In genomic region chr18:24657461-24657860, GRCh38 we compare ENCODE assay signal across 18 cellular contexts.
A peak's percentile ranks its signal among the peaks of the same experiment; 100 is the strongest.
DNase-seq lines count a peak whose midpoint lies in the region; ATAC-seq and TF ChIP-seq lines count a peak whose summit lies in the region.
"Had no signal": no experiment of that assay in that cellular context is flagged by ENCODE, and none has a peak within 500 bp of the region (broad histone marks: within the 10 kb centered on the region; RNA-seq: fewer than 3 reads in every experiment).

No MANE protein-coding gene starts in this region.

- H3K36me3 ChIP-seq in IMR-90 (ENCODE audit: control insufficient read depth, insufficient read depth, low read length), result no peaks in the 10 kb centered on the region

- intact Hi-C loops in IMR-90 (cut with micrococcal nuclease), result no loop called here

- H4K91ac ChIP-seq in IMR-90 (ENCODE audit: insufficient read depth, low read depth, low read length), result peak overlapping the region; percentile 90

- H2BK15ac ChIP-seq in IMR-90 (ENCODE audit: low read depth, low read length), result peak overlapping the region; percentile 63; the same call in 2 of the 3 replicates

- no peaks in the 10 kb centered on the region for H3K27me3 Mint-ChIP-seq in WTC11 (ENCODE audit: low read depth)
- no peaks in the 10 kb centered on the region for H3K27me3 Mint-ChIP-seq in nephron (ENCODE audit: low read depth)
- peaks cover 2% of the 10 kb centered on the region for H3K27me3 Mint-ChIP-seq in activated CD8-positive, alpha-beta T cell treated with anti-CD3 and anti-CD28 coated beads, Interleukin-2, amount 10 ng/mL, durations not matched to agents 7 days and 5 days (ENCODE audit: low read depth)

- no peaks in the 10 kb centered on the region for H4K20me1 ChIP-seq in IMR-90 (ENCODE audit: insufficient read depth, low read length)

- H3K27me3 ChIP-seq in IMR-90 (ENCODE audit: control insufficient read depth, insufficient read depth, low read length), result peaks cover under 1% of the 10 kb centered on the region

- H3K9ac ChIP-seq in IMR-90 (ENCODE audit: low read depth, low read length), result 0 out of 2 replicates have a peak overlapping the region, but pooled peaks have one; percentile 9

- TF ChIP-seq POLR2A in IMR-90 (IDR thresholded peaks at IDR 0.05; ENCODE audit: low read depth, low read length), result no peak

- H2AFZ ChIP-seq in IMR-90 (replicated peaks; ENCODE audit: low read length, poor library complexity), result peak overlapping the region; percentile 77

- DNase-seq in DMS 273 treated with DMSO at 0.1 percent for 48 hours (lab: John Stamatoyannopoulos, UW) (peak; percentile 53), IMR-90 (no peak), WTC11 (ENCODE audit: low spot score) (no peak), AG20443 (ENCODE audit: low spot score) (no peak), SIG-M5 treated with dmso at 0.1 percent for 504 hours (lab: John Stamatoyannopoulos, UW; ENCODE audit: unreplicated experiment) (no peak)
- DNase-seq in activated CD8-positive, alpha-beta T cell treated with anti-CD3 and anti-CD28 coated beads, Interleukin-2, amount 10 ng/mL, durations not matched to agents 7 days and 5 days, result no peak
- DNase-seq: HCEC 1CT; kidney; mesendoderm; MM.1S; naive thymus-derived CD4-positive, alpha-beta T cell; NCI-H510A; SHP77 treated with DMSO at 0.1 percent for 48 hours; stimulated activated CD4-positive, alpha-beta T cell treated with anti-CD3 and anti-CD28 coated beads, Interleukin-4, amount 100 ng/mL, for 1 hour had no signal

- peak overlapping the region; percentile 47 for H2AK9ac ChIP-seq in IMR-90 (replicated peaks; ENCODE audit: low read depth, low read length, poor library complexity)

- H2BK5ac ChIP-seq in IMR-90 (ENCODE audit: low read depth, low read length, poor library complexity, severe bottlenecking), result peak overlapping the region; percentile 63

- peak overlapping the region; percentile 96 for H2BK20ac ChIP-seq in IMR-90 (ENCODE audit: low read depth, low read length)

- no peak for TF ChIP-seq RAD21 in IMR-90 (IDR thresholded peaks at IDR 0.05; ENCODE audit: low read length)

- peak overlapping the region; percentile 83 for H3K14ac ChIP-seq in IMR-90 (replicated peaks; ENCODE audit: low read depth, low read length)

- H3K4me1 Mint-ChIP-seq in WTC11 (peaks cover 9% of the 10 kb centered on the region), nephron (peaks cover 53% of the 10 kb centered on the region)
- H3K4me1 Mint-ChIP-seq in activated CD8-positive, alpha-beta T cell treated with anti-CD3 and anti-CD28 coated beads, Interleukin-2, amount 10 ng/mL, durations not matched to agents 7 days and 5 days (ENCODE audit: low read depth), result peaks cover 15% of the 10 kb centered on the region

- no peaks in the 10 kb centered on the region for H3K79me1 ChIP-seq in IMR-90 (ENCODE audit: low read depth in 1 of 2, low read length in 2 of 2)

- H2AK5ac ChIP-seq in IMR-90 (ENCODE audit: low read depth, low read length), result peak overlapping the region; percentile 98

- H3K9me3 ChIP-seq in IMR-90 (ENCODE audit: control insufficient read depth, insufficient read depth, low read length), result no peaks in the 10 kb centered on the region

- no peak overlapping the region for H3K27ac Mint-ChIP-seq in WTC11
- peak overlapping the region; percentile 56 to 82 (median 82) for H3K27ac Mint-ChIP-seq in nephron
- H3K27ac Mint-ChIP-seq in activated CD8-positive, alpha-beta T cell treated with anti-CD3 and anti-CD28 coated beads, Interleukin-2, amount 10 ng/mL, durations not matched to agents 7 days and 5 days, result no peak overlapping the region
- H3K27ac Mint-ChIP-seq: activated naive CD4-positive, alpha-beta T cell treated with anti-CD3 and anti-CD28 coated beads, Interleukin-2, amount 50 U/mL, for 72 hours; type B pancreatic cell had no signal

- H3K4me2 ChIP-seq in IMR-90 (ENCODE audit: low read depth, low read length), result no peak overlapping the region

- H4K5ac ChIP-seq in IMR-90 (ENCODE audit: low read depth, low read length), result peak overlapping the region; percentile 78; the same call in 1 of the 2 replicates

- H3K9me1 ChIP-seq in IMR-90 (ENCODE audit: insufficient read depth, low read length), result peaks cover 15% of the 10 kb centered on the region

- H3K56ac ChIP-seq in IMR-90 (ENCODE audit: extremely low read depth, insufficient read depth, low read length), result peak overlapping the region; percentile 54; the same call in 1 of the 2 replicates

- H2BK120ac ChIP-seq in IMR-90 (ENCODE audit: low read depth, low read length), result peak overlapping the region; percentile 98

- peak; percentile 2; the same call in 1 of the 2 replicates for ATAC-seq in IMR-90 (ENCODE audit: low read depth)
- peak; percentile 28; the same call in 1 of the 2 replicates for ATAC-seq in WTC11
- ATAC-seq in HG03108 (IDR thresholded peaks at IDR 0.05; ENCODE audit: unreplicated experiment), result no peak
- ATAC-seq in activated CD8-positive, alpha-beta T cell treated with anti-CD3 and anti-CD28 coated beads, Interleukin-2, amount 10 ng/mL, durations not matched to agents 7 days and 5 days, result no peak
- ATAC-seq: activated naive CD4-positive, alpha-beta T cell treated with anti-CD3 and anti-CD28 coated beads, Interleukin-2, amount 50 U/mL, for 72 hours; naive thymus-derived CD4-positive, alpha-beta T cell had no signal

- H3K4me3 ChIP-seq in IMR-90 (ENCODE audit: insufficient read depth, low read depth, low read length), result no peak overlapping the region

- TF ChIP-seq CTCF in IMR-90 (conservative IDR thresholded peaks at IDR 0.05; ENCODE audit: low read depth, low read length) (no peak), WTC11 (IDR thresholded peaks at IDR 0.05) (no peak), nephron (IDR thresholded peaks at IDR 0.05; ENCODE audit: unreplicated experiment in 3 of 3) (no peak)

- dilution Hi-C loops in IMR-90 (cut with HindIII; ENCODE audit: low sequenced_read_pairs, unreplicated experiment), result no loop called here

- peak overlapping the region; percentile 95 for H3K4ac ChIP-seq in IMR-90 (ENCODE audit: low read depth, low read length)

- CTCF ChIA-PET in IMR-90 (lab: Yijun Ruan, JAX), result interaction anchor here (0.6 to 1.9 kb wide), 6 partner anchors 14 to 69 kb away, joined by 3 to 5 read pairs (median 3); no protein-coding TSS in a partner anchor
- CTCF ChIA-PET in WTC11 (lab: Charles Lee), result interaction anchor here (1.0 kb wide), 1 partner anchor 69 kb away, joined by 3 read pairs; no protein-coding TSS in a partner anchor
- CTCF ChIA-PET in activated CD8-positive, alpha-beta T cell treated with anti-CD3 and anti-CD28 coated beads, Interleukin-2, amount 10 ng/mL, durations not matched to agents 7 days and 5 days (lab: Charles Lee), result no interaction called here

- WGBS in IMR-90 (ENCODE audit: extremely low coverage in 2 of 2, insufficient read length in 1 of 2), 2 experiments, result 60% methylated on average over 1 of the region's 7 CpGs; no CpG with 5 or more reads in 1 of the 2 experiments

- peak overlapping the region; percentile 65 for H3K23ac ChIP-seq in IMR-90 (ENCODE audit: low read depth, low read length)

- in situ Hi-C loops in IMR-90 (cut with MboI; ENCODE audit: low sequenced_read_pairs), result no loop called here

- H3K27ac ChIP-seq in IMR-90 (ENCODE audit: insufficient read depth, low read length), result peak overlapping the region; percentile 81; the same call in 1 of the 2 replicates

- H3K4me3 Mint-ChIP-seq in WTC11, result no peak overlapping the region
- no peak overlapping the region for H3K4me3 Mint-ChIP-seq in nephron
- no peak overlapping the region for H3K4me3 Mint-ChIP-seq in activated CD8-positive, alpha-beta T cell treated with anti-CD3 and anti-CD28 coated beads, Interleukin-2, amount 10 ng/mL, durations not matched to agents 7 days and 5 days
- H3K4me3 Mint-ChIP-seq: type B pancreatic cell had no signal

- no TSS peak for BruUV-seq in IMR-90 (replicated peaks; lab: Mats Ljungman, UMichigan)

- POLR2A ChIA-PET in IMR-90 (lab: Charles Lee; ENCODE audit: unreplicated experiment) (interaction anchor here (0.5 to 1.8 kb wide), 5 partner anchors 15 to 67 kb away, joined by 3 to 8 read pairs (median 4); no protein-coding TSS in a partner anchor), WTC11 (lab: Charles Lee) (no interaction called here)
- POLR2A ChIA-PET in activated CD8-positive, alpha-beta T cell treated with anti-CD3 and anti-CD28 coated beads, Interleukin-2, amount 10 ng/mL, durations not matched to agents 7 days and 5 days (lab: Charles Lee), result no interaction called here

- no peaks in the 10 kb centered on the region for H3K9me3 Mint-ChIP-seq in WTC11
- H3K9me3 Mint-ChIP-seq in nephron, result peaks cover 3% of the 10 kb centered on the region
- no peaks in the 10 kb centered on the region for H3K9me3 Mint-ChIP-seq in activated CD8-positive, alpha-beta T cell treated with anti-CD3 and anti-CD28 coated beads, Interleukin-2, amount 10 ng/mL, durations not matched to agents 7 days and 5 days (ENCODE audit: insufficient read depth)
- H3K9me3 Mint-ChIP-seq: activated naive CD4-positive, alpha-beta T cell treated with anti-CD3 and anti-CD28 coated beads, Interleukin-2, amount 50 U/mL, for 72 hours; type B pancreatic cell had no signal

- H3K36me3 Mint-ChIP-seq in WTC11, result no peaks in the 10 kb centered on the region
- peaks cover 4% of the 10 kb centered on the region for H3K36me3 Mint-ChIP-seq in nephron (ENCODE audit: low read depth)
- no peaks in the 10 kb centered on the region for H3K36me3 Mint-ChIP-seq in activated CD8-positive, alpha-beta T cell treated with anti-CD3 and anti-CD28 coated beads, Interleukin-2, amount 10 ng/mL, durations not matched to agents 7 days and 5 days (ENCODE audit: low read depth)
- H3K36me3 Mint-ChIP-seq: activated naive CD4-positive, alpha-beta T cell treated with anti-CD3 and anti-CD28 coated beads, Interleukin-2, amount 50 U/mL, for 72 hours; naive thymus-derived CD4-positive, alpha-beta T cell; type B pancreatic cell had no signal

- H4K8ac ChIP-seq in IMR-90 (ENCODE audit: low read depth in 2 of 2, low read length in 2 of 2), result peak overlapping the region; percentile 8 to 74

- peaks cover 26% of the 10 kb centered on the region for H3K4me1 ChIP-seq in IMR-90 (ENCODE audit: control insufficient read depth, insufficient read depth, low read length)

- peak overlapping the region; percentile 90 for H3K18ac ChIP-seq in IMR-90 (ENCODE audit: low read depth, low read length)

TF ChIP-seq in IMR-90, 13 proteins besides CTCF, POLR2A, EP300 and RAD21 (continues in another document):
- TF ChIP-seq RCOR1 (IDR thresholded peaks at IDR 0.05; ENCODE audit: insufficient replicate concordance, low read length) (no peak), BHLHE40 (IDR thresholded peaks at IDR 0.05; ENCODE audit: low read depth, low read length) (no peak), MAZ (IDR thresholded peaks at IDR 0.05; ENCODE audit: borderline replicate concordance, low read depth, low read length) (no peak), FOS (IDR thresholded peaks at IDR 0.05; ENCODE audit: low read depth, low read length) (no peak), RFX5 (IDR thresholded peaks at IDR 0.05; ENCODE audit: low read depth, low read length) (no peak)

TF ChIP-seq in WTC11, 78 proteins besides CTCF, POLR2A, EP300 and RAD21 (continues in another document):
- TF ChIP-seq FOXJ3 (CRISPR knock-in tag; IDR thresholded peaks at IDR 0.05; ENCODE audit: borderline replicate concordance), result no peak

Comparison
In these comparisons a context has a peak if more than half of its experiments do, and no peak if none do; other contexts are left out.
1. ATAC-seq: peak in IMR-90 (single experiment) and WTC11 (single experiment); none in HG03108 (single experiment) and activated CD8-positive, alpha-beta T cell treated with anti-CD3 and anti-CD28 coated beads, Interleukin-2, amount 10 ng/mL, durations not matched to agents 7 days and 5 days (single experiment).
2. H3K27ac Mint-ChIP-seq: peak in nephron (3 of 3); none in WTC11 (single experiment) and activated CD8-positive, alpha-beta T cell treated with anti-CD3 and anti-CD28 coated beads, Interleukin-2, amount 10 ng/mL, durations not matched to agents 7 days and 5 days (single experiment).